In genomic region chr5:134957920-134958608, GRCh38 we compare ENCODE assay signal across 26 cellular contexts. TPM values are rescaled to one million over a fixed set of nuclear protein-coding genes. Genes with fewer than 3 reads are reported as not detected.
DNase-seq lines count a peak whose midpoint lies in the region; ATAC-seq and TF ChIP-seq lines count a peak whose summit lies in the region.
"Had no signal": no experiment of that assay in that cellular context is flagged by ENCODE, and none has a peak within 500 bp of the region (broad histone marks: within the 10 kb centered on the region; RNA-seq: fewer than 3 reads in every experiment).

No MANE protein-coding gene starts in this region.

- peaks cover 9% of the 10 kb centered on the region; the same call in 1 of the 2 replicates for H3K9me3 ChIP-seq in HUES64 (ENCODE audit: insufficient read depth, low read depth, low read length)
- peaks cover 10% of the 10 kb centered on the region for H3K9me3 ChIP-seq in mesodermal cell (ENCODE audit: control insufficient read depth, low read length)
- peaks cover 14% of the 10 kb centered on the region for H3K9me3 ChIP-seq in lower lobe of right lung

- H3K36me3 ChIP-seq in HUES64 (ENCODE audit: insufficient read depth, low read length) (no peaks in the 10 kb centered on the region; the same call in 1 of the 2 replicates), mesodermal cell (ENCODE audit: control insufficient read depth, insufficient read depth, low read length) (no peaks in the 10 kb centered on the region), lower lobe of right lung (peaks cover 23% of the 10 kb centered on the region)

- peaks cover 18% of the 10 kb centered on the region; the same call in 1 of the 2 replicates for H3K4me1 ChIP-seq in HUES64 (ENCODE audit: insufficient read depth, low read length)
- H3K4me1 ChIP-seq in mesodermal cell (ENCODE audit: control insufficient read depth, insufficient read depth, low read length, poor library complexity, severe bottlenecking) = peaks cover 10% of the 10 kb centered on the region
- H3K4me1 ChIP-seq in lower lobe of right lung = no peaks in the 10 kb centered on the region

- H3K4me3 Mint-ChIP-seq in effector memory CD8-positive, alpha-beta T cell = no peak overlapping the region
- H3K4me3 Mint-ChIP-seq: activated T-cell treated with anti-CD3 and anti-CD28 coated beads, Interleukin-2, amount 50 U/mL, for 4 hours; IgD-negative memory B cell; type B pancreatic cell had no signal

- H3K4me1 Mint-ChIP-seq in effector memory CD8-positive, alpha-beta T cell (ENCODE audit: low read depth in 2 of 2) = peaks cover 0 to 3% of the 10 kb centered on the region in 2 donors
- H3K4me1 Mint-ChIP-seq: IgD-negative memory B cell had no signal

- H3K9ac ChIP-seq in HUES64 (ENCODE audit: low read depth, low read length) = no peak overlapping the region

- H3K9me3 Mint-ChIP-seq in effector memory CD8-positive, alpha-beta T cell = peaks cover 0 to 6% of the 10 kb centered on the region in 2 donors

- H3K36me3 Mint-ChIP-seq in effector memory CD8-positive, alpha-beta T cell (ENCODE audit: insufficient read depth) = peaks cover 16% of the 10 kb centered on the region

- H3K27ac ChIP-seq in HUES64 (ENCODE audit: low read depth, low read length) (peak overlapping the region; percentile 77), mesodermal cell (ENCODE audit: low read depth, low read length, severe bottlenecking) (peak overlapping the region; percentile 29), lower lobe of right lung (no peak overlapping the region)

- WGBS in HUES64 = 57% methylated on average over 4 of the region's 4 CpGs
- 42 to 68% methylated on average over 3 of the region's 4 CpGs for WGBS in mesodermal cell (ENCODE audit: insufficient coverage in 2 of 2), 2 experiments

- ATAC-seq in effector memory CD8-positive, alpha-beta T cell (replicated peaks) = no peak
- no peak for ATAC-seq in lower lobe of right lung
- ATAC-seq: activated T-cell treated with anti-CD3 and anti-CD28 coated beads, Interleukin-2, amount 50 U/mL, for 4 hours; HCT116 had no signal

- TF ChIP-seq CTCF in lower lobe of right lung (IDR thresholded peaks at IDR 0.05) = no peak

- no peak overlapping the region for H3K4me3 ChIP-seq in HUES64 (ENCODE audit: low read length)
- no peak overlapping the region for H3K4me3 ChIP-seq in mesodermal cell (ENCODE audit: extremely low read depth, insufficient read depth, low read length, poor library complexity, severe bottlenecking)
- H3K4me3 ChIP-seq in lower lobe of right lung = no peak overlapping the region
- H3K4me3 ChIP-seq: lung had no signal

- intact Hi-C loops in lower lobe of right lung (cut with DNase I) = no loop called here

- peak overlapping the region; percentile 26 to 44 for H3K27ac Mint-ChIP-seq in effector memory CD8-positive, alpha-beta T cell
- H3K27ac Mint-ChIP-seq: type B pancreatic cell had no signal

- no peaks in the 10 kb centered on the region for H3K27me3 Mint-ChIP-seq in effector memory CD8-positive, alpha-beta T cell
- H3K27me3 Mint-ChIP-seq: CD8-positive, alpha-beta memory T cell; IgD-negative memory B cell; type B pancreatic cell had no signal

- DNase-seq in NCI-H146 (lab: John Stamatoyannopoulos, UW) (peak; percentile 0), NCI-H146 treated with DMSO at 0.1 percent for 48 hours (lab: John Stamatoyannopoulos, UW; ENCODE audit: unreplicated experiment) (no peak), COLO829 (ENCODE audit: low spot score) (no peak), nucleus accumbens (lab: John Stamatoyannopoulos, UW) (no peak), lower lobe of right lung (no peak)
- no peak for DNase-seq in effector memory CD8-positive, alpha-beta T cell
- DNase-seq: 8988T; activated naive CD4-positive, alpha-beta T cell treated with Interleukin-2 at 50 U/mL for 16 hours; activated T-cell treated with anti-CD3 and anti-CD28 coated beads, Interleukin-2, amount 50 U/mL, for 4 hours; amniotic stem cell; CD8-positive, alpha-beta memory T cell; DMS79 treated with DMSO at 0.1 percent for 48 hours; NCI-H1092 treated with DMSO at 0.1 percent for 48 hours; NCI-H2029 treated with DMSO at 0.1 percent for 48 hours; NCI-H345; stimulated activated CD8-positive, alpha-beta memory T cell treated with anti-CD3 and anti-CD28 coated beads, Interleukin-4, amount 100 ng/mL, for 48 hours; T-helper 1 cell had no signal

- H3K27me3 ChIP-seq in HUES64 (ENCODE audit: insufficient read depth, low read length) = no peaks in the 10 kb centered on the region
- no peaks in the 10 kb centered on the region for H3K27me3 ChIP-seq in lower lobe of right lung (ENCODE audit: low read depth)

RNA-seq across cellular contexts. Expression of gene CATSPER3, which starts 9.6 kb away (rescaled TPM):
- 0.15 TPM for polyA plus RNA-seq in HUES64 (2013, experiment 1 of 2)
- not detected for polyA plus RNA-seq in HUES64 (2013, experiment 2 of 2)
- not detected for polyA plus RNA-seq in mesodermal cell (2013, experiment 1 of 2)
- polyA plus RNA-seq in mesodermal cell (2013, experiment 2 of 2) = 0.35 TPM
- total RNA-seq in lower lobe of right lung = 0.68 TPM
- total RNA-seq: pulmonary artery endothelial cell, RPMI7951, SK-MEL-5 had no signal
- polyA plus RNA-seq: IgD-negative memory B cell had no signal

RNA-seq across cellular contexts. Expression of gene PCBD2, which starts 53.1 kb away (rescaled TPM):
- 5.6 TPM for polyA plus RNA-seq in HUES64 (2013, experiment 1 of 2)
- polyA plus RNA-seq in HUES64 (2013, experiment 2 of 2) = 6.1 TPM
- 3.9 TPM for polyA plus RNA-seq in mesodermal cell (2013, experiment 1 of 2)
- 3.6 TPM for polyA plus RNA-seq in mesodermal cell (2013, experiment 2 of 2)
- 13.1 TPM for total RNA-seq in lower lobe of right lung
